22 cellular contexts compared by ENCODE assay signal in genomic region chr14:70833884-70834283, GRCh38. TPM values are rescaled to one million over a fixed set of nuclear protein-coding genes. Genes with fewer than 3 reads are reported as not detected.
DNase-seq lines count a peak whose midpoint lies in the region; ATAC-seq, FAIRE-seq and TF ChIP-seq lines count a peak whose summit lies in the region.
"Had no signal": no experiment of that assay in that cellular context is flagged by ENCODE, and none has a peak within 500 bp of the region (broad histone marks: within the 10 kb centered on the region; RNA-seq: fewer than 3 reads in every experiment).

No MANE protein-coding gene starts in this region.

- no peak for TF ChIP-seq POLR2A in K562 (conservative IDR thresholded peaks at IDR 0.05)

- H3K9me3 ChIP-seq in HEK293 (ENCODE audit: control insufficient read depth, insufficient read depth, low read depth, low read length), result no peaks in the 10 kb centered on the region
- H3K9me3 ChIP-seq in K562 (replicated peaks; ENCODE audit: control insufficient read depth, insufficient read depth, low read depth, low read length), result no peaks in the 10 kb centered on the region
- no peaks in the 10 kb centered on the region for H3K9me3 ChIP-seq in upper lobe of right lung
- H3K9me3 ChIP-seq: Caco-2 had no signal

- in situ Hi-C loops in K562 (cut with MboI), result no loop called here

- no peak for TF ChIP-seq RAD21 in K562 (CRISPR knock-in tag; conservative IDR thresholded peaks at IDR 0.05 in 1 of 2, IDR thresholded peaks at IDR 0.05 in 1 of 2)

- no peaks in the 10 kb centered on the region for H3K36me3 ChIP-seq in HEK293 (ENCODE audit: control insufficient read depth in 2 of 2, insufficient read depth in 1 of 2, low read length in 2 of 2)
- no peaks in the 10 kb centered on the region for H3K36me3 ChIP-seq in K562 (ENCODE audit: control insufficient read depth, insufficient read depth, low read length)
- H3K36me3 ChIP-seq in upper lobe of right lung, result no peaks in the 10 kb centered on the region

- H3K4me1 ChIP-seq in HEK293 (ENCODE audit: control insufficient read depth, insufficient read depth, low read length) (no peaks in the 10 kb centered on the region), K562 (replicated peaks in 1 of 2; ENCODE audit: control insufficient read depth in 2 of 2, insufficient read depth in 2 of 2, low read length in 2 of 2) (no peaks in the 10 kb centered on the region), upper lobe of right lung (no peaks in the 10 kb centered on the region)

- CTCF ChIA-PET in HEK293 (lab: Yijun Ruan, JAX), result interaction anchor here (0.6 to 0.7 kb wide), 2 partner anchors 16 to 270 kb away, joined by 3 read pairs; no protein-coding TSS in a partner anchor
- CTCF ChIA-PET in K562 (lab: Yijun Ruan, JAX; ENCODE audit: low intra/inter-chr PET ratio), result no interaction called here

- no peak overlapping the region for H3K4me3 ChIP-seq in HEK293 (ENCODE audit: low read depth, low read length)
- no peak overlapping the region for H3K4me3 ChIP-seq in K562
- no peak overlapping the region for H3K4me3 ChIP-seq in upper lobe of right lung
- H3K4me3 ChIP-seq: BLaER1 treated with 17β-estradiol and CSF1 and Interleukin-3, amounts not matched to agents 10 nM and 100 nM had no signal

- DNase-seq in K562 (ENCODE audit: extremely low read depth in 1 of 4, low spot score in 3 of 4), result no peak
- no peak for DNase-seq in urothelium cell line (ENCODE audit: low spot score)
- DNase-seq in upper lobe of right lung, result no peak
- no peak for DNase-seq in H4 (ENCODE audit: low spot score)
- DNase-seq: 8988T; ACHN; AML-193; Caco-2; Calu3; CD4-positive, alpha-beta T cell; CD8-positive, alpha-beta T cell; DMS79 treated with DMSO at 0.1 percent for 48 hours; GF-D8 had no signal

- BruUV-seq in K562 (replicated peaks; lab: Mats Ljungman, UMichigan), result no TSS peak

- no peak for ATAC-seq in K562
- ATAC-seq in upper lobe of right lung, result no peak
- no peak for ATAC-seq in HG03432 (IDR thresholded peaks at IDR 0.05; ENCODE audit: unreplicated experiment)
- ATAC-seq: CD8-positive, alpha-beta T cell had no signal

- H2AFZ ChIP-seq in K562 (ENCODE audit: low read depth, low read length), result no peak overlapping the region

- H3K79me2 ChIP-seq in K562 (ENCODE audit: control insufficient read depth, insufficient read depth, low read length), result no peaks in the 10 kb centered on the region

- TF ChIP-seq EP300 in K562 (IDR thresholded peaks at IDR 0.05; ENCODE audit: low read length), result no peak

- no peak overlapping the region for H3K9ac ChIP-seq in K562 (ENCODE audit: insufficient read depth in 1 of 2, low read depth in 2 of 2, low read length in 2 of 2)
- H3K9ac ChIP-seq: BLaER1 treated with 17β-estradiol and CSF1 and Interleukin-3, amounts not matched to agents 10 nM and 100 nM had no signal

- H3K9me1 ChIP-seq in K562 (ENCODE audit: control insufficient read depth, insufficient read depth, low read length), result no peaks in the 10 kb centered on the region

- no peak for TF ChIP-seq CTCF in HEK293 (tag by site-specific recombination; IDR thresholded peaks at IDR 0.05)
- TF ChIP-seq CTCF in K562 (IDR thresholded peaks at IDR 0.05 in 2 of 3, conservative IDR thresholded peaks at IDR 0.05 in 1 of 3; ENCODE audit: insufficient read depth in 2 of 3, low read depth in 1 of 3, low read length in 3 of 3), result no peak
- TF ChIP-seq CTCF in upper lobe of right lung (IDR thresholded peaks at IDR 0.05), result no peak

- H3K27ac ChIP-seq in HEK293 (ENCODE audit: extremely low read depth, low read depth, low read length) (no peak overlapping the region), K562 (ENCODE audit: extremely low read depth, low read depth, low read length) (no peak overlapping the region), upper lobe of right lung (no peak overlapping the region)
- H3K27ac ChIP-seq: BLaER1 treated with 17β-estradiol and CSF1 and Interleukin-3, amounts not matched to agents 10 nM and 100 nM; C4-2B had no signal

- FAIRE-seq in K562 (lab: Jason Lieb, UNC), result no peak
- FAIRE-seq in urothelium cell line (lab: Jason Lieb, UNC), result peak; percentile 73
- FAIRE-seq: A204.1, D721Med, G401.6, GM12891, GM19239 had no signal

- H3K4me2 ChIP-seq in K562 (ENCODE audit: insufficient read depth, low read length), result no peak overlapping the region

- POLR2A ChIA-PET in HEK293 (lab: Yijun Ruan, JAX), result no interaction called here
- POLR2A ChIA-PET in K562 (lab: Yijun Ruan, JAX), result no interaction called here

- whole genome bisulfite sequencing in K562 (ENCODE audit: insufficient coverage, low coverage, missing lambda C conversion rate), result 8% methylated on average over 5 of the region's 5 CpGs

- H3K27me3 ChIP-seq in K562 (ENCODE audit: control insufficient read depth in 2 of 2, insufficient read depth in 2 of 2, low read length in 2 of 2) (no peaks in the 10 kb centered on the region; a peak in 1 of 5 replicates), upper lobe of right lung (no peaks in the 10 kb centered on the region)
- H3K27me3 ChIP-seq: BLaER1 treated with 17β-estradiol and CSF1 and Interleukin-3, amounts not matched to agents 10 nM and 100 nM had no signal

- no peaks in the 10 kb centered on the region for H4K20me1 ChIP-seq in K562 (replicated peaks; ENCODE audit: control insufficient read depth, insufficient read depth, low read length)
- H4K20me1 ChIP-seq: BLaER1 treated with 17β-estradiol and CSF1 and Interleukin-3, amounts not matched to agents 10 nM and 100 nM had no signal

- intact Hi-C loops in K562 (cut with micrococcal nuclease), result no loop called here
- intact Hi-C loops in upper lobe of right lung (cut with DNase I), result no loop called here

TF ChIP-seq in HEK293, 187 proteins besides CTCF, POLR2A, EP300 and RAD21:
- TF ChIP-seq ZNF335 (tag by site-specific recombination; conservative IDR thresholded peaks at IDR 0.05), result no peak
- TF ChIP-seq ZNF10 (tag by site-specific recombination; IDR thresholded peaks at IDR 0.05), result peak; percentile 98
- TF ChIP-seq KLF7 (tag by site-specific recombination; IDR thresholded peaks at IDR 0.05; ENCODE audit: borderline replicate concordance), result no peak

TF ChIP-seq in K562, 482 proteins besides CTCF, POLR2A, EP300 and RAD21 (continues in another document):
- TF ChIP-seq EZH2 (IDR thresholded peaks at IDR 0.05; ENCODE audit: borderline replicate concordance, low read depth, low read length), result no peak
- TF ChIP-seq CREB3 (tag; conservative IDR thresholded peaks at IDR 0.05; ENCODE audit: low read depth), result no peak
- TF ChIP-seq RBM25 (IDR thresholded peaks at IDR 0.05; ENCODE audit: low read depth, low read length, severe bottlenecking), result peak; percentile 66
- TF ChIP-seq GATAD2B (IDR thresholded peaks at IDR 0.05; ENCODE audit: borderline replicate concordance), result no peak
- TF ChIP-seq TAL1 (IDR thresholded peaks at IDR 0.05), result no peak
- no peak for TF ChIP-seq ZMIZ1 (IDR thresholded peaks at IDR 0.05; ENCODE audit: low read depth in 2 of 2, low read length in 2 of 2)

RNA-seq across cellular contexts. Expression of gene MAP3K9, which starts 24.6 kb away (rescaled TPM):
- 0.72 and 0.86 TPM in 2 replicates for total RNA-seq in K562 (2011; cell fraction: chromatin; rRNA removed; ENCODE audit: low replicate concordance)
- 0.50 and 0.53 TPM in 2 replicates for total RNA-seq in K562 (2011; cell fraction: nucleolus; rRNA removed)
- total RNA-seq in K562 (2011; cell fraction: nucleoplasm; rRNA removed), result 0.66 and 2.0 TPM in 2 replicates
- 0.36 and 0.65 TPM in 2 replicates for total RNA-seq in K562 (2014; rRNA removed)
- 0.32 and 0.47 TPM in 2 replicates for total RNA-seq in K562 (2014; rRNA removed; fragmentation: Illumina TruSeq; extraction: Trizol)
- total RNA-seq in K562 (2015; rRNA removed; fragmentation: Illumina TruSeq; extraction: Trizol), result 0.43 and 0.45 TPM in 2 replicates
- 0.58 and 0.60 TPM in 2 replicates for total RNA-seq in K562 (2021)
- polyA plus RNA-seq in K562 (2011; rRNA removed), result 0.18 and 0.39 TPM in 2 replicates
- polyA plus RNA-seq in K562 (2011; cell fraction: cytosol; rRNA removed), result 0.27 and 0.28 TPM in 2 replicates
- 0.61 and 0.79 TPM in 2 replicates for polyA plus RNA-seq in K562 (2011; cell fraction: nucleus; rRNA removed)
- 0.44 and 0.52 TPM in 2 replicates for polyA plus RNA-seq in K562 (2012)
- polyA plus RNA-seq in K562 (2014; fragmentation: Illumina TruSeq; extraction: Trizol), result 0.43 and 0.48 TPM in 2 replicates
- under 1 TPM; 0.03 to 0.06 TPM for polyA plus RNA-seq in K562 (2014; fragmentation: Nextera tagmentation; extraction: Ambion mirVana)
- polyA plus RNA-seq in K562 (2014; rRNA removed), result 0.17 and 0.40 TPM in 2 replicates
- polyA minus RNA-seq in K562 (2011; rRNA and poly(A)+ RNA removed), result 0.21 and 0.51 TPM in 2 replicates
- polyA minus RNA-seq in K562 (2011; cell fraction: cytosol; rRNA and poly(A)+ RNA removed), result 0.10 and 0.36 TPM in 2 replicates
- 0.40 and 1.00 TPM in 2 replicates for polyA minus RNA-seq in K562 (2011; cell fraction: nucleus; rRNA and poly(A)+ RNA removed)
- 12.0 TPM for total RNA-seq in upper lobe of right lung
- total RNA-seq in H4 (2014; rRNA removed; shearing (Covaris generic)), result 2.7 and 3.0 TPM in 2 replicates
